19 cellular contexts compared by ENCODE assay signal in genomic region chr2:232588031-232588430, GRCh38. TPM values are rescaled to one million over a fixed set of nuclear protein-coding genes. Genes with fewer than 3 reads are reported as not detected.
"Had no signal": no experiment of that assay in that cellular context is flagged by ENCODE, and none has a peak within 500 bp of the region (broad histone marks: within the 10 kb centered on the region; RNA-seq: fewer than 3 reads in every experiment).

No MANE protein-coding gene starts in this region.

- ATAC-seq: stimulated activated naive CD8-positive, alpha-beta T cell treated with anti-CD3 and anti-CD28 coated beads, Interleukin-15, amount 100 ng/mL, for 72 hours had no signal

- DNase-seq: activated CD4-positive, alpha-beta memory T cell treated with anti-CD3 and anti-CD28 coated beads, Interleukin-2, amount 10 ng/mL, durations not matched to agents 7 days and 5 days; activated CD4-positive, alpha-beta T cell treated with anti-CD3 and anti-CD28 coated beads for 4 hours; activated naive CD4-positive, alpha-beta T cell treated with Interleukin-2 at 50 U/mL for 16 hours; activated naive CD8-positive, alpha-beta T cell treated with anti-CD3 and anti-CD28 coated beads, Interleukin-2, amount 10 ng/mL, durations not matched to agents 7 days and 5 days; activated T-cell treated with anti-CD3 and anti-CD28 coated beads, Interleukin-2, amount 50 U/mL, for 24 hours; brain microvascular endothelial cell; central memory CD4-positive, alpha-beta T cell; effector CD4-positive, alpha-beta T cell; retina; stimulated activated naive CD8-positive, alpha-beta T cell treated with anti-CD3 and anti-CD28 coated beads, Interleukin-15, amount 100 ng/mL, for 72 hours; testis had no signal

- H3K4me3 ChIP-seq: coronary artery, lung, SK-N-MC, skin epidermis, testis had no signal

- H3K27me3 ChIP-seq: brain microvascular endothelial cell, testis had no signal

- H3K9me3 ChIP-seq: testis had no signal

- H3K4me1 ChIP-seq: testis had no signal

- H3K27ac ChIP-seq: brain microvascular endothelial cell, SK-N-MC, testis had no signal

- H3K36me3 ChIP-seq: brain microvascular endothelial cell had no signal

RNA-seq across cellular contexts. Expression of gene CHRNG, which starts 48.5 kb away (rescaled TPM):
- total RNA-seq: activated CD4-positive, alpha-beta memory T cell treated with anti-CD3 and anti-CD28 coated beads, Interleukin-2, amount 10 ng/mL, durations not matched to agents 7 days and 5 days; activated naive CD8-positive, alpha-beta T cell treated with anti-CD3 and anti-CD28 coated beads, Interleukin-2, amount 10 ng/mL, durations not matched to agents 7 days and 5 days; activated T-helper 2 cell treated with anti-CD3 and anti-CD28 coated beads, Interferon-gamma antibody, Interleukin-2, Interleukin-4, amounts not matched to agents 10 μg/mL and 5 μg/mL and 100 μg/mL, durations not matched to agents 14 hours and 24 hours and 36 hours; glomerular endothelial cell; lung; T-helper 2 cell treated with Interferon-gamma antibody and Interleukin-4, amounts not matched to agents 100 ng/mL and 5 ng/mL, for 36 hours; testis; ureter had no signal
